Comparison of ENCODE assay signal across 9 cellular contexts in genomic region chr12:83016226-83016835, GRCh38.
DNase-seq lines count a peak whose midpoint lies in the region; ATAC-seq and TF ChIP-seq lines count a peak whose summit lies in the region.
"Had no signal": no experiment of that assay in that cellular context is flagged by ENCODE, and none has a peak within 500 bp of the region (broad histone marks: within the 10 kb centered on the region; RNA-seq: fewer than 3 reads in every experiment).

No MANE protein-coding gene starts in this region.

- H3K4me1 ChIP-seq in foreskin keratinocyte (peaks cover 6% of the 10 kb centered on the region), osteoblast (ENCODE audit: insufficient read depth, low read length) (no peaks in the 10 kb centered on the region)
- H3K4me1 ChIP-seq in effector memory CD4-positive, alpha-beta T cell (ENCODE audit: control insufficient read depth, insufficient read depth, low read length, poor library complexity, severe bottlenecking) = no peaks in the 10 kb centered on the region

- DNase-seq in EH (ENCODE audit: low read depth) (peak; percentile 79), SK-MEL-5 (ENCODE audit: low read depth, low spot score) (peak; percentile 34), foreskin keratinocyte (peak; percentile 42 to 70), renal cortical epithelial cell (ENCODE audit: low read depth) (peak; percentile 82), NOMO-1 (lab: John Stamatoyannopoulos, UW; ENCODE audit: unreplicated experiment in 2 of 2) (no peak), osteoblast (ENCODE audit: insufficient read length, low spot score, missing footprints) (no peak)
- DNase-seq in effector memory CD4-positive, alpha-beta T cell = no peak
- DNase-seq: stimulated activated CD4-positive, alpha-beta T cell treated with anti-CD3 and anti-CD28 coated beads, Interleukin-15, amount 100 ng/mL, for 24 hours had no signal

- TF ChIP-seq CTCF in foreskin keratinocyte (conservative IDR thresholded peaks at IDR 0.05) (no peak), osteoblast (IDR thresholded peaks at IDR 0.05; ENCODE audit: extremely low read depth, low read depth, low read length) (no peak)

- H3K4me3 ChIP-seq in osteoblast (ENCODE audit: insufficient read depth, low read length) = no peak overlapping the region
- H3K4me3 ChIP-seq in effector memory CD4-positive, alpha-beta T cell (ENCODE audit: insufficient read depth, low read depth, low read length, poor library complexity, severe bottlenecking) = no peak overlapping the region

- in situ Hi-C loops in SK-MEL-5 (cut with HindIII; ENCODE audit: low pct_unique_long_range_greater_than_20kb, low sequenced_read_pairs) = loop anchor here (25.0 kb wide), 1 partner anchor 371 kb away; no protein-coding TSS in a partner anchor

- no peak overlapping the region for H3K4me2 ChIP-seq in osteoblast (ENCODE audit: insufficient read depth, low read length)

- H3K79me2 ChIP-seq in osteoblast (ENCODE audit: insufficient read depth, low read length) = no peaks in the 10 kb centered on the region

- no peaks in the 10 kb centered on the region for H3K27me3 ChIP-seq in foreskin keratinocyte
- H3K27me3 ChIP-seq in osteoblast (ENCODE audit: insufficient read depth, low read length) = no peaks in the 10 kb centered on the region
- no peaks in the 10 kb centered on the region for H3K27me3 ChIP-seq in effector memory CD4-positive, alpha-beta T cell (replicated peaks; ENCODE audit: control insufficient read depth, insufficient read depth, low read length, poor library complexity, severe bottlenecking)

- H2AFZ ChIP-seq in osteoblast (ENCODE audit: low read length) = no peak overlapping the region

- H3K27ac ChIP-seq in foreskin keratinocyte = no peak overlapping the region
- no peak overlapping the region for H3K27ac ChIP-seq in osteoblast (ENCODE audit: low read depth, low read length)
- no peak overlapping the region for H3K27ac ChIP-seq in effector memory CD4-positive, alpha-beta T cell (ENCODE audit: insufficient read depth, low read length, poor library complexity, severe bottlenecking)

- no peaks in the 10 kb centered on the region for H3K9me3 ChIP-seq in osteoblast (ENCODE audit: low read depth, low read length)
- no peaks in the 10 kb centered on the region for H3K9me3 ChIP-seq in effector memory CD4-positive, alpha-beta T cell (ENCODE audit: control insufficient read depth, low read length)

- ATAC-seq in foreskin keratinocyte (peak; percentile 99), GM21786 (IDR thresholded peaks at IDR 0.05; ENCODE audit: unreplicated experiment) (no peak)

- H4K20me1 ChIP-seq in osteoblast (ENCODE audit: insufficient read depth, low read length) = no peaks in the 10 kb centered on the region

- no peaks in the 10 kb centered on the region for H3K36me3 ChIP-seq in osteoblast (ENCODE audit: insufficient read depth, low read length)
- H3K36me3 ChIP-seq in effector memory CD4-positive, alpha-beta T cell (ENCODE audit: control insufficient read depth, insufficient read depth, low read length) = no peaks in the 10 kb centered on the region

Comparison
In these comparisons a context has a peak if more than half of its experiments do, and no peak if none do; other contexts are left out.
1. DNase-seq: peak in EH (single experiment), SK-MEL-5 (single experiment), foreskin keratinocyte (2 of 2) and renal cortical epithelial cell (single experiment); none in NOMO-1 (0 of 2), osteoblast (single experiment) and effector memory CD4-positive, alpha-beta T cell (0 of 3).